ENCODE assay signal across 8 cellular contexts in the genomic region with DNA sequence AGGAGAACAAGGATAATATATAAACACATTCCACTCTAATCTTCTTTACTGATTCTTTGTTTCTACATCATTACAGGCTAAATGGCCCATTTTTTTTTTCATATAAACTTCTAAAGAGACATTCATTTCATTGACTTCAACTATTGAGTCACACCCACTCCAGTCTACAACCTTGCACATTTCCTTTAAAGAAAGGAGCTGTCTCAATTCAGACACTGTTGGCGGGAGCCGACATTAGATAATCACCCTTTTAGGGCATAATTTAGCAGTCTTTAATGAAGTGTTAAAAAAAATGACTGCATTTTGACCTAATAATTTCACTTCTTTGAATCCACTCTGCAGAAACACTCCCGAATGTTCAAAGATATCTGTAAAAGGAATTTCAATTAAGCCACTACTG. TPM values are rescaled to one million over a fixed set of nuclear protein-coding genes. Genes with fewer than 3 reads are reported as not detected.
A peak's percentile ranks its signal among the peaks of the same experiment; 100 is the strongest.
DNase-seq lines count a peak whose midpoint lies in the region; ATAC-seq and FAIRE-seq lines count a peak whose summit lies in the region.

No MANE protein-coding gene starts in this region.

- H3K4me3 Mint-ChIP-seq in activated T-helper 17 cell treated with anti-CD3 and anti-CD28 coated beads, Interleukin-2, amount 50 U/mL, for 72 hours: peak overlapping the region; percentile 94
- peak overlapping the region; percentile 44 to 100 (median 96) for H3K4me3 Mint-ChIP-seq in naive thymus-derived CD8-positive, alpha-beta T cell

- peak; percentile 78 for DNase-seq in DMS79 treated with DMSO at 0.1 percent for 48 hours (lab: John Stamatoyannopoulos, UW)
- peak; percentile 34 for DNase-seq in M059J (ENCODE audit: low read depth)
- no peak for DNase-seq in naive thymus-derived CD8-positive, alpha-beta T cell
- no peak for DNase-seq in RCC 7860 (ENCODE audit: low spot score)

- H3K36me3 Mint-ChIP-seq in activated T-helper 17 cell treated with anti-CD3 and anti-CD28 coated beads, Interleukin-2, amount 50 U/mL, for 72 hours (ENCODE audit: low read depth): no peaks in the 10 kb centered on the region
- peaks cover 2 to 15% (median 9%) of the 10 kb centered on the region in 3 donors for H3K36me3 Mint-ChIP-seq in naive thymus-derived CD8-positive, alpha-beta T cell

- no peak for ATAC-seq in activated T-helper 17 cell treated with anti-CD3 and anti-CD28 coated beads, Interleukin-2, amount 50 U/mL, for 72 hours (replicated peaks)
- no peak for ATAC-seq in naive thymus-derived CD8-positive, alpha-beta T cell
- no peak for ATAC-seq in activated CD4-positive, CD25-positive, alpha-beta regulatory T cell treated with anti-CD3 and anti-CD28 coated beads, Interleukin-2, amount 50 U/mL, for 24 hours
- ATAC-seq in HG03571 (IDR thresholded peaks at IDR 0.05; ENCODE audit: unreplicated experiment): no peak
- no peak for ATAC-seq in HG03045 (IDR thresholded peaks at IDR 0.05; ENCODE audit: unreplicated experiment)

- H3K4me1 Mint-ChIP-seq in activated T-helper 17 cell treated with anti-CD3 and anti-CD28 coated beads, Interleukin-2, amount 50 U/mL, for 72 hours: no peaks in the 10 kb centered on the region
- peaks cover 7 to 47% (median 23%) of the 10 kb centered on the region in 4 donors for H3K4me1 Mint-ChIP-seq in naive thymus-derived CD8-positive, alpha-beta T cell

- H3K27me3 Mint-ChIP-seq in activated T-helper 17 cell treated with anti-CD3 and anti-CD28 coated beads, Interleukin-2, amount 50 U/mL, for 72 hours: no peaks in the 10 kb centered on the region
- no peaks in the 10 kb centered on the region for H3K27me3 Mint-ChIP-seq in naive thymus-derived CD8-positive, alpha-beta T cell

- no peaks in the 10 kb centered on the region for H3K9me3 Mint-ChIP-seq in activated T-helper 17 cell treated with anti-CD3 and anti-CD28 coated beads, Interleukin-2, amount 50 U/mL, for 72 hours
- peaks cover 0 to 11% (median 2%) of the 10 kb centered on the region in 9 donors for H3K9me3 Mint-ChIP-seq in naive thymus-derived CD8-positive, alpha-beta T cell

- POLR2A ChIA-PET in naive thymus-derived CD8-positive, alpha-beta T cell (lab: Charles Lee): interaction anchor here (0.8 to 2.3 kb wide), 2 partner anchors 231 to 1469 kb away, joined by 3 to 9 read pairs; partner anchors contain the start of gene SHPRH

- no peak overlapping the region for H3K27ac Mint-ChIP-seq in activated T-helper 17 cell treated with anti-CD3 and anti-CD28 coated beads, Interleukin-2, amount 50 U/mL, for 72 hours
- peak overlapping the region in 9 of 10 donors; percentile 20 to 99 (median 56) for H3K27ac Mint-ChIP-seq in naive thymus-derived CD8-positive, alpha-beta T cell

- FAIRE-seq in RCC 7860 (lab: Jason Lieb, UNC): no peak

RNA-seq across cellular contexts. Expression of gene EPM2A, which starts 1.6 kb away (rescaled TPM):
- total RNA-seq in M059J (2014; rRNA removed; shearing (Covaris generic)): 5.7 and 10.0 TPM in 2 replicates
- 1 to 10 TPM; 4.3 to 8.4 TPM for total RNA-seq in activated T-helper 17 cell treated with anti-CD3 and anti-CD28 coated beads, Interleukin-2, amount 50 U/mL, for 72 hours
- 10 to 100 TPM; 16.4 to 16.5 TPM for total RNA-seq in naive thymus-derived CD8-positive, alpha-beta T cell
- 1 to 10 TPM; 4.6 to 8.4 (median 7.9) TPM for polyA plus RNA-seq in naive thymus-derived CD8-positive, alpha-beta T cell

Comparison
In these comparisons a context has a peak if more than half of its experiments do, and no peak if none do; other contexts are left out.
1. DNase-seq: peak in DMS79 treated with DMSO at 0.1 percent for 48 hours (single experiment) and M059J (single experiment); none in naive thymus-derived CD8-positive, alpha-beta T cell (0 of 10) and RCC 7860 (single experiment).